In genomic region chr12:112162261-112162790, GRCh38 we compare ENCODE assay signal across 17 cellular contexts. TPM values are rescaled to one million over a fixed set of nuclear protein-coding genes. Genes with fewer than 3 reads are reported as not detected.
A peak's percentile ranks its signal among the peaks of the same experiment; 100 is the strongest.
DNase-seq lines count a peak whose midpoint lies in the region; ATAC-seq and TF ChIP-seq lines count a peak whose summit lies in the region.
"Had no signal": no experiment of that assay in that cellular context is flagged by ENCODE, and none has a peak within 500 bp of the region (broad histone marks: within the 10 kb centered on the region; RNA-seq: fewer than 3 reads in every experiment).

No MANE protein-coding gene starts in this region.

- intact Hi-C loops in upper lobe of right lung (cut with DNase I) = no loop called here

- H3K27me3 ChIP-seq in layer of hippocampus (ENCODE audit: control insufficient read depth, insufficient read depth, low read length) (no peaks in the 10 kb centered on the region), upper lobe of right lung (no peaks in the 10 kb centered on the region)
- H3K27me3 ChIP-seq: BLaER1 had no signal

- peak overlapping the region; percentile 57 for H3K27ac Mint-ChIP-seq in activated T-cell treated with anti-CD3 and anti-CD28 coated beads, Interleukin-2, amount 50 U/mL, for 24 hours
- H3K27ac Mint-ChIP-seq in activated naive CD8-positive, alpha-beta T cell treated with anti-CD3 and anti-CD28 coated beads for 36 hours = no peak overlapping the region

- no peaks in the 10 kb centered on the region for H3K27me3 Mint-ChIP-seq in activated T-cell treated with anti-CD3 and anti-CD28 coated beads, Interleukin-2, amount 50 U/mL, for 24 hours
- H3K27me3 Mint-ChIP-seq in activated naive CD8-positive, alpha-beta T cell treated with anti-CD3 and anti-CD28 coated beads for 36 hours = no peaks in the 10 kb centered on the region

- no peak overlapping the region for H3K4me3 Mint-ChIP-seq in activated T-cell treated with anti-CD3 and anti-CD28 coated beads, Interleukin-2, amount 50 U/mL, for 24 hours
- H3K4me3 Mint-ChIP-seq in activated naive CD8-positive, alpha-beta T cell treated with anti-CD3 and anti-CD28 coated beads for 36 hours = no peak overlapping the region

- H3K36me3 Mint-ChIP-seq in activated T-cell treated with anti-CD3 and anti-CD28 coated beads, Interleukin-2, amount 50 U/mL, for 24 hours (ENCODE audit: low read depth) = peaks cover 64% of the 10 kb centered on the region
- peaks cover 55% of the 10 kb centered on the region for H3K36me3 Mint-ChIP-seq in activated naive CD8-positive, alpha-beta T cell treated with anti-CD3 and anti-CD28 coated beads for 36 hours

- peak overlapping the region; percentile 21 for H3K27ac ChIP-seq in caudate nucleus (ENCODE audit: low read depth, low read length)
- H3K27ac ChIP-seq in layer of hippocampus (ENCODE audit: low read depth, low read length) = peak overlapping the region; percentile 49
- no peak overlapping the region for H3K27ac ChIP-seq in upper lobe of right lung
- H3K27ac ChIP-seq: BLaER1 had no signal

- no peak overlapping the region for H3K4me3 ChIP-seq in upper lobe of right lung
- H3K4me3 ChIP-seq: BLaER1, GM12878 had no signal

- H3K9me3 Mint-ChIP-seq in activated T-cell treated with anti-CD3 and anti-CD28 coated beads, Interleukin-2, amount 50 U/mL, for 24 hours = peaks cover 21% of the 10 kb centered on the region
- H3K9me3 Mint-ChIP-seq in activated naive CD8-positive, alpha-beta T cell treated with anti-CD3 and anti-CD28 coated beads for 36 hours = peaks cover 24% of the 10 kb centered on the region

- H3K4me1 Mint-ChIP-seq in activated T-cell treated with anti-CD3 and anti-CD28 coated beads, Interleukin-2, amount 50 U/mL, for 24 hours (ENCODE audit: low read depth) = peaks cover 18% of the 10 kb centered on the region
- peaks cover 16% of the 10 kb centered on the region for H3K4me1 Mint-ChIP-seq in activated naive CD8-positive, alpha-beta T cell treated with anti-CD3 and anti-CD28 coated beads for 36 hours

- no peaks in the 10 kb centered on the region for H3K4me1 ChIP-seq in upper lobe of right lung
- H3K4me1 ChIP-seq: BLaER1 had no signal

- H3K9me3 ChIP-seq in upper lobe of right lung = no peaks in the 10 kb centered on the region

- no peak for ATAC-seq in upper lobe of right lung
- ATAC-seq in HG03469 (IDR thresholded peaks at IDR 0.05; ENCODE audit: unreplicated experiment) = no peak
- ATAC-seq: GM12878 had no signal

- no peak for DNase-seq in activated T-cell treated with anti-CD3 and anti-CD28 coated beads, Interleukin-2, amount 50 U/mL, for 24 hours
- DNase-seq in activated T-cell treated with anti-CD3 and anti-CD28 coated beads for 4 hours (no peak), caudate nucleus (lab: John Stamatoyannopoulos, UW) (no peak), upper lobe of right lung (peak; percentile 58), GM19240 (ENCODE audit: insufficient read length, low spot score) (no peak)
- DNase-seq in activated naive CD8-positive, alpha-beta T cell treated with anti-CD3 and anti-CD28 coated beads for 36 hours = no peak
- DNase-seq: DND-41, GOT3, IMR-90, NCI-H1105, NCI-H187, NCI-H345, NCI-H526 had no signal

- peaks cover 41% of the 10 kb centered on the region for H3K36me3 ChIP-seq in upper lobe of right lung

- TF ChIP-seq CTCF in upper lobe of right lung (IDR thresholded peaks at IDR 0.05) = no peak

RNA-seq across cellular contexts. Expression of gene TRAFD1, which starts 37.0 kb away (rescaled TPM):
- total RNA-seq in upper lobe of right lung = 35.3 TPM
- 10 to 100 TPM; 49.6 to 49.8 TPM for total RNA-seq in activated naive CD8-positive, alpha-beta T cell treated with anti-CD3 and anti-CD28 coated beads for 36 hours

RNA-seq across cellular contexts. Expression of gene NAA25, which starts 53.7 kb away (rescaled TPM):
- 18.8 TPM for total RNA-seq in upper lobe of right lung
- 10 to 100 TPM; 51.3 to 54.9 TPM for total RNA-seq in activated naive CD8-positive, alpha-beta T cell treated with anti-CD3 and anti-CD28 coated beads for 36 hours
